Comparison of ENCODE assay signal across 12 cellular contexts in the genomic region with DNA sequence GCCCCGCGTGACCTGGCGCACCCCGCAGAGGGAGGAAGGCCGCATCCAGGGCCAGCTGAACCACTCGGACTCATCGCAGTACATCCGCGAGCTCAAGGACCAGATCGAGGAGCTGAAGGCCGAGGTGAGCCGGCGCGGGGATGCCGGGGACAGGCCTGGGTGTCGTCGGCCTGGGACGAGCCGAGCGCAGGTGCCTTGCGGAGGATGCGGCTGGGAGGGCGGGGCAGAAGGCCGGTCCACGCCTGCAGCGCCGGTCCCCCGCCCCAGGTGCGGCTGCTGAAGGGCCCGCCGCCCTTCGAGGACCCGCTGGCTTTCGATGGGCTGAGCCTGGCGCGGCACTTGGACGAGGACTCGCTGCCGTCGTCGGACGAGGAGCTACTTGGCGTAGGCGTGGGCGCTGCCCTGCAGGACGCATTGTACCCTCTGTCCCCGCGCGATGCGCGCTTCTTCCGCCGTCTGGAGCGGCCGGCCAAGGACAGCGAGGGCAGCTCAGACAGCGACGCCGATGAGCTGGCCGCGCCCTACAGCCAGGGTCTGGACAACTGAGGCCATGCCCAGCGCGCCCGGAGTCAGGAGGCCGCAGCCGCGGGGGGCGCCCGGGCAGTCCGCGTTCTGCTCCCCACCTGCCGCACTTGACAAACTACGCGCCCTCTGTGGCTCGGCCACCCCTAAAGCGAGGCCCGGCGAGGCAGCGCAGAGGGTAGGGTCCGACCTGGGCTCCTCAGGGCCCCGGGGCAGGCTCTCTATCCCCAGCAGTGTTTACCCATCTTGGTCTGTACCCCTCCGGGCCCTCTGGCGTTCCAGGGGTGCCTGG. TPM values are rescaled to one million over a fixed set of nuclear protein-coding genes. Genes with fewer than 3 reads are reported as not detected.
DNase-seq lines count a peak whose midpoint lies in the region; ATAC-seq, FAIRE-seq and TF ChIP-seq lines count a peak whose summit lies in the region.
"Had no signal": no experiment of that assay in that cellular context is flagged by ENCODE, and none has a peak within 500 bp of the region (broad histone marks: within the 10 kb centered on the region; RNA-seq: fewer than 3 reads in every experiment).

No MANE protein-coding gene starts in this region.

- H3K9me3 ChIP-seq in A549 = no peaks in the 10 kb centered on the region
- no peaks in the 10 kb centered on the region for H3K9me3 ChIP-seq in HUES6 (ENCODE audit: control insufficient read depth, insufficient read depth, low read depth, low read length)
- H3K9me3 ChIP-seq in iPS-18c (ENCODE audit: control insufficient read depth, insufficient read depth, low read length) = peaks cover 2% of the 10 kb centered on the region
- no peaks in the 10 kb centered on the region for H3K9me3 ChIP-seq in MM.1S (replicated peaks; ENCODE audit: insufficient read depth, low read length)
- H3K9me3 ChIP-seq: pancreas had no signal

- no peak for TF ChIP-seq POLR2A in A549 (IDR thresholded peaks at IDR 0.05; ENCODE audit: low read length)

- intact Hi-C loops in activated T-helper 2 cell treated with anti-CD3 and anti-CD28 coated beads, Interferon-gamma antibody, Interleukin-2, Interleukin-4, amounts not matched to agents 10 μg/mL and 5 μg/mL and 100 μg/mL, durations not matched to agents 14 hours and 24 hours and 36 hours (cut with micrococcal nuclease) = loop anchor here (2.0 kb wide), 1 partner anchor 57 kb away; the partner anchor contains the start of gene SNAPC2

- no peak for TF ChIP-seq EP300 in A549 (IDR thresholded peaks at IDR 0.05)

- H3K4me3 ChIP-seq in A549 (no peak overlapping the region; the same call in 2 of the 3 replicates), HUES6 (ENCODE audit: low read depth, low read length) (peak overlapping the region; percentile 66), iPS-18c (ENCODE audit: insufficient read depth, low read depth, low read length) (peak overlapping the region; percentile 49), MM.1S (ENCODE audit: low read length) (no peak overlapping the region)
- H3K4me3 ChIP-seq: pancreas had no signal

- H3K9me2 ChIP-seq in MM.1S (replicated peaks; ENCODE audit: insufficient read depth, low read length) = no peaks in the 10 kb centered on the region

- H3K4me2 ChIP-seq in A549 = peak overlapping the region; percentile 85; the same call in 1 of the 3 replicates
- no peak overlapping the region for H3K4me2 ChIP-seq in MM.1S (ENCODE audit: low read depth, low read length)

- no peak overlapping the region for H3K4me3 Mint-ChIP-seq in activated T-helper 2 cell treated with anti-CD3 and anti-CD28 coated beads, Interferon-gamma antibody, Interleukin-2, Interleukin-4, amounts not matched to agents 10 μg/mL and 5 μg/mL and 100 μg/mL, durations not matched to agents 14 hours and 24 hours and 36 hours (ENCODE audit: low read depth)

- no peaks in the 10 kb centered on the region for H3K9me3 Mint-ChIP-seq in activated T-helper 2 cell treated with anti-CD3 and anti-CD28 coated beads, Interferon-gamma antibody, Interleukin-2, Interleukin-4, amounts not matched to agents 10 μg/mL and 5 μg/mL and 100 μg/mL, durations not matched to agents 14 hours and 24 hours and 36 hours

- no peaks in the 10 kb centered on the region for H3K36me3 Mint-ChIP-seq in activated T-helper 2 cell treated with anti-CD3 and anti-CD28 coated beads, Interferon-gamma antibody, Interleukin-2, Interleukin-4, amounts not matched to agents 10 μg/mL and 5 μg/mL and 100 μg/mL, durations not matched to agents 14 hours and 24 hours and 36 hours (ENCODE audit: low read depth)

- no peak for TF ChIP-seq CTCF in A549 (IDR thresholded peaks at IDR 0.05)
- no peak for TF ChIP-seq CTCF in MM.1S (IDR thresholded peaks at IDR 0.05; ENCODE audit: low read length)

- DNase-seq in A549 (ENCODE audit: low read depth in 1 of 2, low spot score in 1 of 2) = no peak
- DNase-seq in MM.1S = no peak
- DNase-seq in activated T-helper 2 cell treated with anti-CD3 and anti-CD28 coated beads, Interferon-gamma antibody, Interleukin-2, Interleukin-4, amounts not matched to agents 10 μg/mL and 5 μg/mL and 100 μg/mL, durations not matched to agents 14 hours and 24 hours and 36 hours (ENCODE audit: low spot score) = no peak
- DNase-seq: cortex of kidney, NCI-H1417 treated with DMSO at 0.1 percent for 48 hours, NCI-H748 treated with DMSO at 0.1 percent for 48 hours, WERI-Rb-1 had no signal

- CTCF ChIA-PET in A549 (lab: Yijun Ruan, JAX) = interaction anchor here (2.4 kb wide), 1 partner anchor 10 kb away, joined by 9 read pairs; no protein-coding TSS in a partner anchor

- no peaks in the 10 kb centered on the region for H3K36me3 ChIP-seq in HUES6 (ENCODE audit: control insufficient read depth, insufficient read depth, low read length)
- H3K36me3 ChIP-seq in MM.1S (replicated peaks; ENCODE audit: insufficient read depth, low read length) = no peaks in the 10 kb centered on the region
- H3K36me3 ChIP-seq: pancreas had no signal

- POLR2A ChIA-PET in A549 (lab: Yijun Ruan, JAX) = no interaction called here

- H3K9ac ChIP-seq in HUES6 (ENCODE audit: low read length) (no peak overlapping the region), MM.1S (ENCODE audit: low read length) (no peak overlapping the region)

- H3K4me1 Mint-ChIP-seq in activated T-helper 2 cell treated with anti-CD3 and anti-CD28 coated beads, Interferon-gamma antibody, Interleukin-2, Interleukin-4, amounts not matched to agents 10 μg/mL and 5 μg/mL and 100 μg/mL, durations not matched to agents 14 hours and 24 hours and 36 hours (ENCODE audit: low read depth) = peaks cover 7% of the 10 kb centered on the region

- ATAC-seq in A549 (no peak), HG02678 (IDR thresholded peaks at IDR 0.05; ENCODE audit: unreplicated experiment) (no peak)

- H3K27me3 Mint-ChIP-seq in activated T-helper 2 cell treated with anti-CD3 and anti-CD28 coated beads, Interferon-gamma antibody, Interleukin-2, Interleukin-4, amounts not matched to agents 10 μg/mL and 5 μg/mL and 100 μg/mL, durations not matched to agents 14 hours and 24 hours and 36 hours (ENCODE audit: low read depth) = peaks cover 28% of the 10 kb centered on the region

- H2AFZ ChIP-seq in MM.1S (ENCODE audit: low read length) = no peak overlapping the region

- no peaks in the 10 kb centered on the region for H3K79me2 ChIP-seq in MM.1S (ENCODE audit: low read length)

- TF ChIP-seq RAD21 in A549 (conservative IDR thresholded peaks at IDR 0.05 in 1 of 2, IDR thresholded peaks at IDR 0.05 in 1 of 2) = no peak

- H3K27ac ChIP-seq in A549 (no peak overlapping the region), HUES6 (ENCODE audit: low read depth, low read length) (no peak overlapping the region), MM.1S (ENCODE audit: low read length) (no peak overlapping the region)
- H3K27ac ChIP-seq: foreskin keratinocyte, pancreas, WERI-Rb-1 had no signal

- H4K20me1 ChIP-seq in MM.1S (ENCODE audit: insufficient read depth, low read length) = no peaks in the 10 kb centered on the region

- 84% methylated on average over 12 of the region's 83 CpGs for WGBS in A549 (ENCODE audit: missing lambda C conversion rate)

- FAIRE-seq in A549 (lab: Jason Lieb, UNC) = no peak
- FAIRE-seq: pancreas had no signal

- H3K27me3 ChIP-seq in HUES6 (ENCODE audit: control insufficient read depth, insufficient read depth, low read length) (peaks cover 89% of the 10 kb centered on the region), MM.1S (replicated peaks; ENCODE audit: insufficient read depth, low read length) (peaks cover 14% of the 10 kb centered on the region)
- H3K27me3 ChIP-seq: pancreas had no signal

- H3K27ac Mint-ChIP-seq in activated T-helper 2 cell treated with anti-CD3 and anti-CD28 coated beads, Interferon-gamma antibody, Interleukin-2, Interleukin-4, amounts not matched to agents 10 μg/mL and 5 μg/mL and 100 μg/mL, durations not matched to agents 14 hours and 24 hours and 36 hours = no peak overlapping the region

- H3K4me1 ChIP-seq in A549 (peaks cover 5% of the 10 kb centered on the region), HUES6 (ENCODE audit: control insufficient read depth, insufficient read depth, low read length) (peaks cover 35% of the 10 kb centered on the region), MM.1S (ENCODE audit: low read length) (peaks cover 10% of the 10 kb centered on the region)
- H3K4me1 ChIP-seq: foreskin keratinocyte, pancreas had no signal

- no peaks in the 10 kb centered on the region for H3F3A ChIP-seq in MM.1S (ENCODE audit: insufficient read depth, low read length)

RNA-seq across cellular contexts. Expression of gene PRR36, which starts 10.8 kb away (rescaled TPM):
- polyA plus RNA-seq in A549 (2011; rRNA removed) (0.04 and 0.05 TPM in 2 replicates), A549 (2017; fragmentation: RNase III; extraction: RNeasy Plus Mini Kit Qiagen cat#74134 plus additional on column Dnase treatment) (0.22 to 0.35 TPM (median 0.30 TPM) in 3 replicates)
- polyA plus RNA-seq in A549 (2012; cell fraction: cytosol; rRNA removed) = 0.12 and 0.21 TPM in 2 replicates
- 0.37 and 0.41 TPM in 2 replicates for polyA plus RNA-seq in A549 (2012; cell fraction: nucleus; rRNA removed)
- 0.12 TPM in 1 of 2 replicates, not detected in the other for polyA minus RNA-seq in A549 (2011; rRNA and poly(A)+ RNA removed)
- total RNA-seq in activated T-helper 2 cell treated with anti-CD3 and anti-CD28 coated beads, Interferon-gamma antibody, Interleukin-2, Interleukin-4, amounts not matched to agents 10 μg/mL and 5 μg/mL and 100 μg/mL, durations not matched to agents 14 hours and 24 hours and 36 hours = 0.05 TPM in 1 of 2 replicates, not detected in the other
- total RNA-seq: foreskin keratinocyte had no signal

RNA-seq across cellular contexts. Expression of gene LRRC8E, which starts 24.9 kb away (rescaled TPM):
- polyA plus RNA-seq in A549 (2011; rRNA removed) (4.0 and 5.3 TPM in 2 replicates), A549 (2017; fragmentation: RNase III; extraction: RNeasy Plus Mini Kit Qiagen cat#74134 plus additional on column Dnase treatment) (3.7 to 4.8 TPM (median 4.4 TPM) in 3 replicates)
- 2.4 and 4.0 TPM in 2 replicates for polyA plus RNA-seq in A549 (2012; cell fraction: cytosol; rRNA removed)
- 6.3 and 7.2 TPM in 2 replicates for polyA plus RNA-seq in A549 (2012; cell fraction: nucleus; rRNA removed)
- polyA minus RNA-seq in A549 (2011; rRNA and poly(A)+ RNA removed) = 3.5 and 6.8 TPM in 2 replicates
- not detected in 2 replicates for total RNA-seq in activated T-helper 2 cell treated with anti-CD3 and anti-CD28 coated beads, Interferon-gamma antibody, Interleukin-2, Interleukin-4, amounts not matched to agents 10 μg/mL and 5 μg/mL and 100 μg/mL, durations not matched to agents 14 hours and 24 hours and 36 hours

RNA-seq across cellular contexts. Expression of gene EVI5L, which starts 33.3 kb away (rescaled TPM):
- polyA plus RNA-seq in A549 (2011; rRNA removed) (1.1 and 1.2 TPM in 2 replicates), A549 (2017; fragmentation: RNase III; extraction: RNeasy Plus Mini Kit Qiagen cat#74134 plus additional on column Dnase treatment) (1.2 to 2.3 TPM (median 1.8 TPM) in 3 replicates)
- 1.5 and 2.1 TPM in 2 replicates for polyA plus RNA-seq in A549 (2012; cell fraction: cytosol; rRNA removed)
- polyA plus RNA-seq in A549 (2012; cell fraction: nucleus; rRNA removed) = 2.5 and 2.6 TPM in 2 replicates
- 0.83 and 3.3 TPM in 2 replicates for polyA minus RNA-seq in A549 (2011; rRNA and poly(A)+ RNA removed)
- 3.8 and 4.5 TPM in 2 replicates for total RNA-seq in activated T-helper 2 cell treated with anti-CD3 and anti-CD28 coated beads, Interferon-gamma antibody, Interleukin-2, Interleukin-4, amounts not matched to agents 10 μg/mL and 5 μg/mL and 100 μg/mL, durations not matched to agents 14 hours and 24 hours and 36 hours

RNA-seq across cellular contexts. Expression of gene MAP2K7, which starts 40.3 kb away (rescaled TPM):
- polyA plus RNA-seq in A549 (2011; rRNA removed) (5.5 TPM in 2 replicates), A549 (2017; fragmentation: RNase III; extraction: RNeasy Plus Mini Kit Qiagen cat#74134 plus additional on column Dnase treatment) (17.4 to 19.4 TPM (median 19.3 TPM) in 3 replicates)
- polyA plus RNA-seq in A549 (2012; cell fraction: cytosol; rRNA removed) = 9.3 and 12.9 TPM in 2 replicates
- 37.3 and 41.7 TPM in 2 replicates for polyA plus RNA-seq in A549 (2012; cell fraction: nucleus; rRNA removed)
- 6.1 and 9.4 TPM in 2 replicates for polyA minus RNA-seq in A549 (2011; rRNA and poly(A)+ RNA removed)
- 43.0 and 44.6 TPM in 2 replicates for total RNA-seq in activated T-helper 2 cell treated with anti-CD3 and anti-CD28 coated beads, Interferon-gamma antibody, Interleukin-2, Interleukin-4, amounts not matched to agents 10 μg/mL and 5 μg/mL and 100 μg/mL, durations not matched to agents 14 hours and 24 hours and 36 hours

RNA-seq across cellular contexts. Expression of gene TGFBR3L, which starts 51.3 kb away (rescaled TPM):
- polyA plus RNA-seq in A549 (2011; rRNA removed) = 0.21 and 0.40 TPM in 2 replicates
- polyA plus RNA-seq in A549 (2012; cell fraction: cytosol; rRNA removed) = 1.2 and 2.0 TPM in 2 replicates
- 1.2 and 3.0 TPM in 2 replicates for polyA plus RNA-seq in A549 (2012; cell fraction: nucleus; rRNA removed)
- polyA plus RNA-seq in A549 (2017; fragmentation: RNase III; extraction: RNeasy Plus Mini Kit Qiagen cat#74134 plus additional on column Dnase treatment) = 0.70 to 1.4 TPM (median 1.2 TPM) in 3 replicates
- polyA minus RNA-seq in A549 (2011; rRNA and poly(A)+ RNA removed) = 0.39 TPM in 1 of 2 replicates, not detected in the other
- 6.3 TPM in 2 replicates for total RNA-seq in activated T-helper 2 cell treated with anti-CD3 and anti-CD28 coated beads, Interferon-gamma antibody, Interleukin-2, Interleukin-4, amounts not matched to agents 10 μg/mL and 5 μg/mL and 100 μg/mL, durations not matched to agents 14 hours and 24 hours and 36 hours

Comparison
In these comparisons a context has a peak if more than half of its experiments do, and no peak if none do; other contexts are left out.
1. H3K4me3 ChIP-seq: peak in HUES6 (single experiment) and iPS-18c (single experiment); none in A549 (single experiment) and MM.1S (single experiment).